10 cellular contexts compared by ENCODE assay signal in the genomic region with DNA sequence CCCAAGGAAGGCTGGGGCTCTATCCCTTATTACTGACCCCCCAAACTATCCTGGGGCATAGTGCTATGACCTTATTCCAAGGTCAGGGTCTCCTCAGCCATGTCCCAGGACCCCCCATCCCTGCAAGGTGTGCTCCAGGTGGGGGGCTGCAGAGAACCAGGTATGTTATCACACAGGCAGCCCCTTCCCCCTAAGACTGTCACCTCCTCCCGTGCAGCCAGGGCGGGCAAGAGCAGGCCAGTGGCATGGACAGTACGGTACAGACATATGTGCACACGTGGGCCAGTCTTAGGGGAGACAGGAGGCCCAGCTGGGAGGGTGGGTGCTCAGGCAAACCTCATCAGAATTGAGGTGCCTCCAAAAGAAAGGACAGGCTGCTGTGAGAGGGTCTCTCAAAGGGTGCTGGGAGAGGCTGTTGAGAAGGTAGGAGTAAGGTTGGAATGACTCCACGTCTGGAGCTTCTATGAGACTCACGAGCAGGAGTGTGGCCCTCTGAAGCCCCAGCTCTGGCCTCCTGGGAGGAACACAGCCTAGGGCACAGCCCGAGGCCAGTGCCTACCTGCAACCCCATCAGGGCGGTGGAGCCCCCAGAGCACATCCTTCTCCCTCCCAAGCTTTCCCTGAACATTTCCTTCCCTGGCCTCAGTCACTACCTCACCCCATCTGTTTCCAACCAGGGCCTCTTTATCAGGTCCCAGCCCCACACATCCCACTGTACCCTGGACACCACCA. TPM values are rescaled to one million over a fixed set of nuclear protein-coding genes. Genes with fewer than 3 reads are reported as not detected.
DNase-seq lines count a peak whose midpoint lies in the region; ATAC-seq and TF ChIP-seq lines count a peak whose summit lies in the region.
"Had no signal": no experiment of that assay in that cellular context is flagged by ENCODE, and none has a peak within 500 bp of the region (broad histone marks: within the 10 kb centered on the region; RNA-seq: fewer than 3 reads in every experiment).

No MANE protein-coding gene starts in this region.

- no peak overlapping the region for H3K4me3 Mint-ChIP-seq in activated CD4-positive, alpha-beta memory T cell treated with anti-CD3 and anti-CD28 coated beads for 36 hours

- H3K27ac ChIP-seq in heart right ventricle (peak overlapping the region; percentile 77 to 93 (median 86)), uterus (peak overlapping the region; percentile 81 to 98)
- H3K27ac ChIP-seq: HL-60 had no signal

- ATAC-seq in heart right ventricle (peak in 1 of 8 donors; percentile 0), left lobe of liver (peak; percentile 11)

- H3K27me3 Mint-ChIP-seq in activated CD4-positive, alpha-beta memory T cell treated with anti-CD3 and anti-CD28 coated beads for 36 hours, result peaks cover 19% of the 10 kb centered on the region

- peaks cover 38 to 79% (median 70%) of the 10 kb centered on the region in 9 donors for H3K4me1 ChIP-seq in heart right ventricle
- H3K4me1 ChIP-seq in uterus, result peaks cover 6 to 34% of the 10 kb centered on the region in 2 donors

- peaks cover 0 to 28% (median 0%) of the 10 kb centered on the region in 7 donors for H3K27me3 ChIP-seq in heart right ventricle
- no peaks in the 10 kb centered on the region for H3K27me3 ChIP-seq in uterus

- TF ChIP-seq CTCF in heart right ventricle (IDR thresholded peaks at IDR 0.05) (no peak), uterus (IDR thresholded peaks at IDR 0.05) (no peak)

- peaks cover 15% of the 10 kb centered on the region for H3K36me3 Mint-ChIP-seq in activated CD4-positive, alpha-beta memory T cell treated with anti-CD3 and anti-CD28 coated beads for 36 hours

- no peaks in the 10 kb centered on the region for H3K9me3 ChIP-seq in heart right ventricle
- H3K9me3 ChIP-seq in uterus, result no peaks in the 10 kb centered on the region

- no peak overlapping the region for H3K27ac Mint-ChIP-seq in activated CD4-positive, alpha-beta memory T cell treated with anti-CD3 and anti-CD28 coated beads for 36 hours

- H3K4me3 ChIP-seq in heart right ventricle (no peak overlapping the region), uterus (no peak overlapping the region)

- intact Hi-C loops in heart right ventricle (cut with DNase I), result loop anchor here in 1 of 10 donors (5.0 kb wide), 1 partner anchor 130 kb away; a partner anchor contains a TSS
- intact Hi-C loops in cardiac septum (cut with DNase I), result no loop called here
- intact Hi-C loops in uterus (cut with DNase I; ENCODE audit: low total_unique reads), result no loop called here
- intact Hi-C loops in activated CD4-positive, alpha-beta memory T cell treated with anti-CD3 and anti-CD28 coated beads for 36 hours (cut with micrococcal nuclease), result no loop called here

- DNase-seq in heart right ventricle, result no peak
- DNase-seq in cardiac septum (ENCODE audit: low spot score), result no peak
- no peak for DNase-seq in left lobe of liver (ENCODE audit: low spot score)
- no peak for DNase-seq in uterus
- DNase-seq in HPDE6-E6E7 (ENCODE audit: extremely low spot score), result no peak
- DNase-seq in activated CD4-positive, alpha-beta memory T cell treated with anti-CD3 and anti-CD28 coated beads for 36 hours, result no peak
- DNase-seq: activated effector memory CD4-positive, alpha-beta T cell treated with Interleukin-2 at 50 U/mL for 16 hours; NCI-H1436 treated with DMSO at 0.1 percent for 48 hours; occipital lobe had no signal

- peaks cover 12 to 45% (median 23%) of the 10 kb centered on the region in 9 donors for H3K36me3 ChIP-seq in heart right ventricle
- H3K36me3 ChIP-seq in uterus, result no peaks in the 10 kb centered on the region

- no peaks in the 10 kb centered on the region for H3K9me3 Mint-ChIP-seq in activated CD4-positive, alpha-beta memory T cell treated with anti-CD3 and anti-CD28 coated beads for 36 hours

- TF ChIP-seq POLR2A in uterus (IDR thresholded peaks at IDR 0.05), result no peak

- POLR2A ChIA-PET in activated CD4-positive, alpha-beta memory T cell treated with anti-CD3 and anti-CD28 coated beads for 36 hours (lab: Charles Lee), result interaction anchor here (1.3 kb wide), 1 partner anchor 13 kb away, joined by 3 read pairs; the partner anchor contains the start of gene UQCRC1

- WGBS in heart right ventricle, 2 donors, result 69 to 74% methylated on average over 8 of the region's 8 CpGs

- CTCF ChIA-PET in activated CD4-positive, alpha-beta memory T cell treated with anti-CD3 and anti-CD28 coated beads for 36 hours (lab: Charles Lee), result interaction anchor here (1.3 kb wide), 2 partner anchors 38 to 39 kb away, joined by 3 to 5 read pairs; partner anchors contain the start of gene SLC26A6

- H3K4me1 Mint-ChIP-seq in activated CD4-positive, alpha-beta memory T cell treated with anti-CD3 and anti-CD28 coated beads for 36 hours (ENCODE audit: low read depth), result peaks cover 5% of the 10 kb centered on the region

RNA-seq across cellular contexts. Expression of gene COL7A1, which starts 1.7 kb away (rescaled TPM):
- total RNA-seq in heart right ventricle (10 to 100 TPM in 8 of 10 donors, 1 to 10 TPM in 2; 6.1 to 24.0 (median 12.6) TPM), cardiac septum (26.5 TPM), left lobe of liver (2.5 TPM), uterus (10 to 100 TPM in 3 of 4 donors, under 1 TPM in 1; 0.88 to 21.6 (median 19.1) TPM)
- polyA plus RNA-seq in heart right ventricle, result 10 to 100 TPM in 1 of 2 donors, 1 to 10 TPM in 1; 7.7 to 63.5 TPM
- total RNA-seq in activated CD4-positive, alpha-beta memory T cell treated with anti-CD3 and anti-CD28 coated beads for 36 hours, result 1 to 10 TPM; 1.1 TPM

RNA-seq across cellular contexts. Expression of gene UQCRC1, which starts 12.6 kb away (rescaled TPM):
- total RNA-seq in heart right ventricle (1,000 to 10,000 TPM in 9 of 10 donors, 100 to 1,000 TPM in 1; 723 to 1,173 (median 1,035) TPM), cardiac septum (753 TPM), left lobe of liver (232 TPM), uterus (100 to 1,000 TPM in 3 of 4 donors, 10 to 100 TPM in 1; 54.4 to 409 (median 155) TPM)
- polyA plus RNA-seq in heart right ventricle, result 1,000 to 10,000 TPM in 1 of 2 donors, 100 to 1,000 TPM in 1; 859 to 1,330 TPM
- total RNA-seq in activated CD4-positive, alpha-beta memory T cell treated with anti-CD3 and anti-CD28 coated beads for 36 hours, result 100 to 1,000 TPM; 251 to 259 TPM

RNA-seq across cellular contexts. Expression of gene TMEM89, which starts 24.7 kb away (rescaled TPM):
- total RNA-seq in heart right ventricle (not detected), cardiac septum (not detected), left lobe of liver (not detected), uterus (not detected)
- not detected for polyA plus RNA-seq in heart right ventricle
- total RNA-seq in activated CD4-positive, alpha-beta memory T cell treated with anti-CD3 and anti-CD28 coated beads for 36 hours, result under 1 TPM in 1 of 2 experiments, not detected in 1; 0.75 TPM
- total RNA-seq: occipital lobe had no signal

RNA-seq across cellular contexts. Expression of gene UCN2, which starts 33.3 kb away (rescaled TPM):
- under 1 TPM in 4 of 10 donors, not detected in 6; 0.19 to 0.77 (median 0.28) TPM for total RNA-seq in heart right ventricle
- polyA plus RNA-seq in heart right ventricle, result under 1 TPM; 0.06 to 0.22 TPM
- 0.48 TPM for total RNA-seq in cardiac septum
- total RNA-seq in left lobe of liver, result not detected
- total RNA-seq in uterus, result under 1 TPM in 1 of 4 donors, not detected in 3; 0.49 TPM
- not detected for total RNA-seq in activated CD4-positive, alpha-beta memory T cell treated with anti-CD3 and anti-CD28 coated beads for 36 hours
- total RNA-seq: occipital lobe had no signal

RNA-seq across cellular contexts. Expression of gene SLC26A6, which starts 38.4 kb away (rescaled TPM):
- total RNA-seq in heart right ventricle, result 10 to 100 TPM in 6 of 10 donors, 1 to 10 TPM in 4; 5.2 to 17.7 (median 10.2) TPM
- polyA plus RNA-seq in heart right ventricle, result 10 to 100 TPM; 11.3 to 25.4 TPM
- total RNA-seq in cardiac septum, result 8.9 TPM
- total RNA-seq in left lobe of liver, result 8.4 TPM
- total RNA-seq in uterus, result 10 to 100 TPM in 3 of 4 donors, under 1 TPM in 1; 0.59 to 98.1 (median 15.2) TPM
- total RNA-seq in activated CD4-positive, alpha-beta memory T cell treated with anti-CD3 and anti-CD28 coated beads for 36 hours, result 10 to 100 TPM; 47.7 to 52.4 TPM
